21 cellular contexts compared by ENCODE assay signal in the genomic region with DNA sequence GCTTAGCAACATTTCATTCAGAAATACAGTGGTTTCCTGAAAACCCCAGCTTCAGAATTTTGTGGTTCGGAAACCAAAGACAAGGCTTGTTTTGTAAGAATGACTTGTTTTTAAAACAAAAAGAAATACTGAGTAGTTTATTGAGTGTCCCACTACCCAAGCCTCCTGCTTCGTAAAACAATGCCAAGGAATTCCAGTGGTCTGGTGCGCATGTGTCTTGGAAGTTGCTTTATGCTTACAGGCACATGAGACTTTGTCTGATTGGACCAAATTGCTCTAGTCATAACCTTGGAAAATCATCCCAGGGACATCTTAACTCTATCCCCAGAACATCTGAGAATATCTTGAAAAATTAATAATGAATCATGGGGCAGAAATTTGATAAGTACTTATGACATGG.
"Had no signal": no experiment of that assay in that cellular context is flagged by ENCODE, and none has a peak within 500 bp of the region (broad histone marks: within the 10 kb centered on the region; RNA-seq: fewer than 3 reads in every experiment).

No MANE protein-coding gene starts in this region.

- H3K9me3 Mint-ChIP-seq: activated T-helper 17 cell treated with anti-CD3 and anti-CD28 coated beads, Interleukin-2, amount 50 U/mL, for 72 hours; dendritic cell treated with granulocyte-macrophage colony-stimulating factor and Interleukin-4, amounts not matched to agents 40 ng/mL and 50 ng/mL, for 4 days; nephron progenitor cell had no signal

- H3K4me1 ChIP-seq: prostate gland had no signal

- H3K4me3 ChIP-seq: esophagus squamous epithelium, heart left ventricle, prostate gland, skin epidermis, stomach had no signal

- H3K27ac ChIP-seq: heart left ventricle, prostate gland, stomach had no signal

- H3K4me3 Mint-ChIP-seq: activated CD4-positive, alpha-beta T cell treated with anti-CD3 and anti-CD28 coated beads for 36 hours; activated naive CD8-positive, alpha-beta T cell treated with anti-CD3 and anti-CD28 coated beads, Interleukin-2, amount 10 ng/mL, durations not matched to agents 7 days and 5 days; activated T-helper 17 cell treated with anti-CD3 and anti-CD28 coated beads, Interleukin-2, amount 50 U/mL, for 72 hours; dendritic cell treated with granulocyte-macrophage colony-stimulating factor and Interleukin-4, amounts not matched to agents 40 ng/mL and 50 ng/mL, for 4 days; mesothelial cell of epicardium; nephron progenitor cell; WTC11 had no signal

- H3K27me3 ChIP-seq: esophagus squamous epithelium, heart left ventricle, stomach had no signal

- H3K36me3 Mint-ChIP-seq: activated naive CD8-positive, alpha-beta T cell treated with anti-CD3 and anti-CD28 coated beads, Interleukin-2, amount 10 ng/mL, durations not matched to agents 7 days and 5 days; mesothelial cell of epicardium; WTC11 had no signal

- DNase-seq: activated CD4-positive, alpha-beta T cell treated with anti-CD3 and anti-CD28 coated beads for 36 hours; activated CD4-positive, alpha-beta T cell treated with anti-CD3 and anti-CD28 coated beads, Interleukin-2, amount 50 U/mL, for 48 hours; activated naive CD4-positive, alpha-beta T cell; activated naive CD8-positive, alpha-beta T cell treated with anti-CD3 and anti-CD28 coated beads, Interleukin-2, amount 10 ng/mL, durations not matched to agents 7 days and 5 days; effector CD8-positive, alpha-beta T cell; esophagus squamous epithelium; heart left ventricle; kidney; nephron progenitor cell; right cardiac atrium; stimulated activated CD4-positive, alpha-beta T cell treated with anti-CD3 and anti-CD28 coated beads, Interleukin-15, amount 100 ng/mL, for 24 hours; stimulated activated CD4-positive, alpha-beta T cell treated with anti-CD3 and anti-CD28 coated beads, Interleukin-4, amount 100 ng/mL, for 1 hour; stomach; trophoblast cell had no signal

- H3K27ac Mint-ChIP-seq: activated CD4-positive, alpha-beta T cell treated with anti-CD3 and anti-CD28 coated beads for 36 hours; activated naive CD8-positive, alpha-beta T cell treated with anti-CD3 and anti-CD28 coated beads, Interleukin-2, amount 10 ng/mL, durations not matched to agents 7 days and 5 days; activated T-helper 17 cell treated with anti-CD3 and anti-CD28 coated beads, Interleukin-2, amount 50 U/mL, for 72 hours; dendritic cell treated with granulocyte-macrophage colony-stimulating factor and Interleukin-4, amounts not matched to agents 40 ng/mL and 50 ng/mL, for 4 days; mesothelial cell of epicardium; nephron progenitor cell; WTC11 had no signal

- H3K36me3 ChIP-seq: esophagus squamous epithelium, heart left ventricle, prostate gland, stomach had no signal

- ATAC-seq: activated CD4-positive, alpha-beta T cell treated with anti-CD3 and anti-CD28 coated beads for 36 hours; activated T-helper 17 cell treated with anti-CD3 and anti-CD28 coated beads, Interleukin-2, amount 50 U/mL, for 72 hours; heart left ventricle; left lobe of liver; right cardiac atrium; WTC11 had no signal

- H3K4me1 Mint-ChIP-seq: activated CD4-positive, alpha-beta T cell treated with anti-CD3 and anti-CD28 coated beads for 36 hours; activated naive CD8-positive, alpha-beta T cell treated with anti-CD3 and anti-CD28 coated beads, Interleukin-2, amount 10 ng/mL, durations not matched to agents 7 days and 5 days; activated T-helper 17 cell treated with anti-CD3 and anti-CD28 coated beads, Interleukin-2, amount 50 U/mL, for 72 hours; mesothelial cell of epicardium; nephron progenitor cell; WTC11 had no signal

- H3K9me3 ChIP-seq: esophagus squamous epithelium, prostate gland had no signal
